In genomic region chr3:35733276-35733675, GRCh38 we compare ENCODE assay signal across 23 cellular contexts.
DNase-seq lines count a peak whose midpoint lies in the region; ATAC-seq lines count a peak whose summit lies in the region.
"Had no signal": no experiment of that assay in that cellular context is flagged by ENCODE, and none has a peak within 500 bp of the region (broad histone marks: within the 10 kb centered on the region; RNA-seq: fewer than 3 reads in every experiment).

No MANE protein-coding gene starts in this region.

- no peak for ATAC-seq in HG03045 (IDR thresholded peaks at IDR 0.05; ENCODE audit: unreplicated experiment)
- ATAC-seq in HG02938 (IDR thresholded peaks at IDR 0.05; ENCODE audit: unreplicated experiment) = no peak
- ATAC-seq: GM12878, GM23338, SK-N-SH treated with all-trans-retinoic acid at 6 μM for 48 hours, T-cell had no signal

- DNase-seq in NCI-H1417 (lab: John Stamatoyannopoulos, UW) = peak in 2 of 3 experiments; percentile 0 to 63
- no peak for DNase-seq in NCI-H1417 treated with DMSO at 0.1 percent for 48 hours (lab: John Stamatoyannopoulos, UW)
- DNase-seq in NCI-H446 (lab: John Stamatoyannopoulos, UW) = peak; percentile 11 to 75
- peak; percentile 70 for DNase-seq in cerebellum (ENCODE audit: low spot score)
- peak; percentile 62 for DNase-seq in ureter (ENCODE audit: low spot score)
- no peak for DNase-seq in retina
- DNase-seq: ACHN; CD4-positive, alpha-beta T cell; COR-L47; DMS79 treated with DMSO at 0.1 percent for 48 hours; HCEC 1CT; IMR-90; NCI-H1436 treated with DMSO at 0.1 percent for 48 hours; NCI-H1930; NCI-H2171 treated with DMSO at 0.1 percent for 48 hours; NCI-H526 treated with DMSO at 0.1 percent for 48 hours; Peyer's patch; T-cell had no signal

Comparison
In these comparisons a context has a peak if more than half of its experiments do, and no peak if none do; other contexts are left out.
1. DNase-seq: peak in NCI-H1417 (2 of 3), NCI-H446 (2 of 2), cerebellum (single experiment) and ureter (single experiment); none in NCI-H1417 treated with DMSO at 0.1 percent for 48 hours (single experiment) and retina (single experiment).